25 cellular contexts compared by ENCODE assay signal in the genomic region with DNA sequence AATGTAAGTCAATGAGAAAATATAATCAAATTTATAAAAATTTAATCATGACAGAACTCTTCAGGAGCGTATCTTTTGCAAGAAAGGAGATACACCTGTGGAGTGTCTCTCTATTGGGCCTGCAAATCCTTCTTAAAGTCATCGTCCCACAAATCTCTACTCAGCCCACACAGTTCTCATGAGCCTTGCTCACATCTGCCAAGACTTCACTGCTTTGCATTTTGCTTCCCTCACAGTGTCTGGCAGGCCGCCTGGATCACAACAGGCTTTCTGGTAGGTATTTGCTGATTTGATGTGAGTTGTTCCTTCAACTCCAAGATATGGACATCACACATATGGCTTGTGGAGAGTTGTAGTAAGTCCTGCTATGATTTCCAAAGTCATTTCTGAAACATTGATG.
A peak's percentile ranks its signal among the peaks of the same experiment; 100 is the strongest.
DNase-seq lines count a peak whose midpoint lies in the region; ATAC-seq, FAIRE-seq and TF ChIP-seq lines count a peak whose summit lies in the region.
"Had no signal": no experiment of that assay in that cellular context is flagged by ENCODE, and none has a peak within 500 bp of the region (broad histone marks: within the 10 kb centered on the region; RNA-seq: fewer than 3 reads in every experiment).

No MANE protein-coding gene starts in this region.

- intact Hi-C loops in gastrocnemius medialis (cut with DNase I; ENCODE audit: low total_unique reads) (loop anchor here (10.0 kb wide), 1 partner anchor 76 kb away; no protein-coding TSS in a partner anchor), PC-9 (cut with micrococcal nuclease; ENCODE audit: unreplicated experiment) (no loop called here), mucosa of descending colon (cut with DNase I, micrococcal nuclease) (no loop called here)

- no TSS peak for BruUV-seq in PC-9 (replicated peaks; lab: Mats Ljungman, UMichigan)

- no peaks in the 10 kb centered on the region for H3K79me2 ChIP-seq in PC-9 (ENCODE audit: low read depth)

- POLR2A ChIA-PET in PC-9 (lab: Charles Lee; ENCODE audit: unreplicated experiment), result no interaction called here

- H3K9me2 ChIP-seq in PC-9 (ENCODE audit: insufficient read depth), result no peaks in the 10 kb centered on the region

- H3K9me3 ChIP-seq in gastrocnemius medialis (no peaks in the 10 kb centered on the region), PC-9 (ENCODE audit: insufficient read depth, low read depth) (no peaks in the 10 kb centered on the region), mucosa of descending colon (no peaks in the 10 kb centered on the region)

- no peaks in the 10 kb centered on the region for H3F3A ChIP-seq in PC-9 (ENCODE audit: insufficient read depth, low read depth)

- no peak overlapping the region for H2AFZ ChIP-seq in PC-9
- H2AFZ ChIP-seq: GM23248 had no signal

- no peak for DNase-seq in HTR-8/SVneo (ENCODE audit: insufficient read length, low spot score)
- DNase-seq in astrocyte of the spinal cord (ENCODE audit: low read depth, low spot score), result peak; percentile 10
- peak; percentile 7 for DNase-seq in middle frontal gyrus (ENCODE audit: extremely low spot score, low spot score)
- DNase-seq in gastrocnemius medialis, result peak; percentile 2 to 26
- no peak for DNase-seq in PC-9
- DNase-seq in mucosa of descending colon, result no peak
- DNase-seq: CD4-positive, CD25-positive, alpha-beta regulatory T cell; GM23248; H7; NCI-H1092; NCI-H1417 treated with DMSO at 0.1 percent for 48 hours; NCI-H1694 treated with DMSO at 0.1 percent for 48 hours; NCI-H2081; NCI-H2171; NCI-H226; NCI-H510A; NCI-H69; SHP77 had no signal

- H3K36me3 ChIP-seq in gastrocnemius medialis, result no peaks in the 10 kb centered on the region
- no peaks in the 10 kb centered on the region for H3K36me3 ChIP-seq in PC-9 (ENCODE audit: low read depth)
- no peaks in the 10 kb centered on the region for H3K36me3 ChIP-seq in mucosa of descending colon (ENCODE audit: low read depth)
- H3K36me3 ChIP-seq: BLaER1 had no signal

- peak; percentile 40 for FAIRE-seq in HTR-8/SVneo (lab: Jason Lieb, UNC)
- FAIRE-seq: D721Med had no signal

- no peak for TF ChIP-seq POLR2A in gastrocnemius medialis (IDR thresholded peaks at IDR 0.05)

- CTCF ChIA-PET in PC-9 (lab: Charles Lee), result no interaction called here

- TF ChIP-seq CTCF in astrocyte of the spinal cord (IDR thresholded peaks at IDR 0.05; ENCODE audit: low read depth, low read length) (no peak), gastrocnemius medialis (IDR thresholded peaks at IDR 0.05 in 4 of 5, conservative IDR thresholded peaks at IDR 0.05 in 1 of 5) (no peak), PC-9 (conservative IDR thresholded peaks at IDR 0.05) (no peak), mucosa of descending colon (IDR thresholded peaks at IDR 0.05) (no peak)

- H3K4me1 ChIP-seq in gastrocnemius medialis (peaks cover 0 to 4% of the 10 kb centered on the region in 2 donors), PC-9 (replicated peaks; ENCODE audit: insufficient read depth) (no peaks in the 10 kb centered on the region), mucosa of descending colon (ENCODE audit: low read depth) (no peaks in the 10 kb centered on the region)
- H3K4me1 ChIP-seq: BLaER1 had no signal

- H3K27me3 ChIP-seq in gastrocnemius medialis, result no peaks in the 10 kb centered on the region
- peaks cover 6% of the 10 kb centered on the region; the same call in 1 of the 2 replicates for H3K27me3 ChIP-seq in PC-9 (ENCODE audit: insufficient read depth, low read depth)

- H4K20me1 ChIP-seq in PC-9 (ENCODE audit: insufficient read depth), result no peaks in the 10 kb centered on the region
- H4K20me1 ChIP-seq: BLaER1 had no signal

- in situ Hi-C loops in astrocyte of the spinal cord (cut with HindIII; ENCODE audit: low sequenced_read_pairs) (no loop called here), gastrocnemius medialis (cut with MboI; ENCODE audit: low sequenced_read_pairs in 4 of 4) (no loop called here)

- ATAC-seq in gastrocnemius medialis, result peak; percentile 74 to 79
- no peak for ATAC-seq in mucosa of descending colon
- ATAC-seq in HG02981 (IDR thresholded peaks at IDR 0.05; ENCODE audit: unreplicated experiment), result no peak
- no peak for ATAC-seq in HG03571 (IDR thresholded peaks at IDR 0.05; ENCODE audit: unreplicated experiment)
- ATAC-seq: Panc1 had no signal

- H3K4me2 ChIP-seq in PC-9, result no peak overlapping the region
- H3K4me2 ChIP-seq: BLaER1 had no signal

- no peak overlapping the region for H3K4me3 ChIP-seq in astrocyte of the spinal cord (ENCODE audit: low read depth, low read length)
- no peak overlapping the region for H3K4me3 ChIP-seq in gastrocnemius medialis
- H3K4me3 ChIP-seq in PC-9, result no peak overlapping the region
- H3K4me3 ChIP-seq in mucosa of descending colon, result no peak overlapping the region
- H3K4me3 ChIP-seq: BLaER1, GM23248 had no signal

- peak overlapping the region; percentile 66 to 80 (median 74) for H3K27ac ChIP-seq in gastrocnemius medialis
- no peak overlapping the region for H3K27ac ChIP-seq in PC-9
- H3K27ac ChIP-seq: BLaER1, GM23248, HL-60, RWPE1 had no signal

Comparison
In these comparisons a context has a peak if more than half of its experiments do, and no peak if none do; other contexts are left out.
1. DNase-seq: peak in astrocyte of the spinal cord (single experiment), middle frontal gyrus (single experiment) and gastrocnemius medialis (2 of 2); none in HTR-8/SVneo (single experiment), PC-9 (0 of 2) and mucosa of descending colon (0 of 3).
2. ATAC-seq: peak in gastrocnemius medialis (2 of 2); none in mucosa of descending colon (single experiment), HG02981 (single experiment) and HG03571 (single experiment).